In genomic region chr6:26285143-26286134, GRCh38 we compare ENCODE assay signal across 8 cellular contexts.
DNase-seq lines count a peak whose midpoint lies in the region; ATAC-seq and TF ChIP-seq lines count a peak whose summit lies in the region.

No MANE protein-coding gene starts in this region.

- TF ChIP-seq POLR2A in GM15510 (IDR thresholded peaks at IDR 0.05; ENCODE audit: borderline replicate concordance, extremely low read depth, insufficient read length), result peak; percentile 99
- TF ChIP-seq POLR2A in prostate gland (IDR thresholded peaks at IDR 0.05), result peak; percentile 81

- H3K4me3 ChIP-seq in prostate gland (peak overlapping the region; percentile 43 to 62), urinary bladder (ENCODE audit: low read depth, low read length) (peak overlapping the region; percentile 44)

- no peaks in the 10 kb centered on the region for H3K36me3 ChIP-seq in prostate gland
- H3K36me3 ChIP-seq in urinary bladder (ENCODE audit: insufficient read depth), result no peaks in the 10 kb centered on the region

- peak; percentile 74 for ATAC-seq in HG02885 (IDR thresholded peaks at IDR 0.05; ENCODE audit: poor library complexity, unreplicated experiment)
- ATAC-seq in T-helper 17 cell, result peak; percentile 87
- peak; percentile 96 for ATAC-seq in left ventricle myocardium superior

- DNase-seq in NCI-H1694 treated with DMSO at 0.1 percent for 48 hours (lab: John Stamatoyannopoulos, UW) (peak; percentile 94), T-helper 17 cell (peak; percentile 74 to 82 (median 76)), left ventricle myocardium superior (peak; percentile 95), prostate gland (ENCODE audit: low spot score) (peak; percentile 99)

- WGBS in prostate gland, result under 1% methylated on average over 53 of the region's 53 CpGs
- under 1% methylated on average over 53 of the region's 53 CpGs for WGBS in urinary bladder

- H3K27ac ChIP-seq in angular gyrus (ENCODE audit: low read depth, low read length), result peak overlapping the region; percentile 82
- H3K27ac ChIP-seq in prostate gland, result peak overlapping the region; percentile 80 to 90
- peak overlapping the region; percentile 92 for H3K27ac ChIP-seq in urinary bladder (ENCODE audit: low read depth)

- H3K27me3 ChIP-seq in prostate gland (replicated peaks; ENCODE audit: insufficient read depth), result no peaks in the 10 kb centered on the region

- peaks cover 15% of the 10 kb centered on the region for H3K4me1 Mint-ChIP-seq in T-helper 17 cell

- H3K9me3 ChIP-seq in T-helper 17 cell (ENCODE audit: control insufficient read depth, low read length, poor library complexity, severe bottlenecking) (no peaks in the 10 kb centered on the region), prostate gland (no peaks in the 10 kb centered on the region)

- intact Hi-C loops in left ventricle myocardium superior (cut with micrococcal nuclease), result no loop called here
- intact Hi-C loops in prostate gland (cut with DNase I), result loop anchor here (2.0 to 10.0 kb wide), 4 partner anchors 69 to 849 kb away; a partner anchor contains a TSS

- H3K36me3 Mint-ChIP-seq in T-helper 17 cell (ENCODE audit: low read depth), result peaks cover 11% of the 10 kb centered on the region

- TF ChIP-seq CTCF in prostate gland (IDR thresholded peaks at IDR 0.05), result no peak

- H3K4me1 ChIP-seq in prostate gland (replicated peaks) (no peaks in the 10 kb centered on the region), urinary bladder (ENCODE audit: insufficient read depth) (peaks cover 2% of the 10 kb centered on the region)

- H3K27me3 Mint-ChIP-seq in T-helper 17 cell, result no peaks in the 10 kb centered on the region

- H3K4me3 Mint-ChIP-seq in T-helper 17 cell, result peak overlapping the region; percentile 76

- peak overlapping the region; percentile 90 for H3K27ac Mint-ChIP-seq in T-helper 17 cell

Comparison
In these comparisons a context has a peak if more than half of its experiments do, and no peak if none do; other contexts are left out.
1. Peak in every context shown above with its lines: DNase-seq, ATAC-seq, H3K4me3 ChIP-seq and H3K27ac ChIP-seq.